In the genomic region with DNA sequence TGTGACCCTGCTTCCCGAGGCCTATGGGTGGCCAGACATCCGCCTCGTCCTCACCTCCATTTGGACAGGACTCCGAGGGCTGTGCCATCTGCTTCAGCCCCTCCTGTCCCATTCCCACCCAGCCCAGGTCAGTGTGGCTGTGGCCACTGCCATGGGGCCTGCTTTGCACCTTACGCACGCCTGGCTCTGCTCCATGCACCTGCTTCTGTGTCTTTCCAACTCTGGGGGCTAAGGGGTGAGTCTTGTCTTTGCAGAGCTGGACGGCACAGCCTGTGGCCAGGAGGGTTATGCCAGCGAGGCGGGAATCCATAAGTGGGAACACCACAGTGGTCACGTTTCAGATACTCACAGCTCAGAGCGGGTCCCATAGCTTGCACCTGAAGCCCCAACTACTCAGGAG, we compare ENCODE assay signal across 22 cellular contexts. TPM values are rescaled to one million over a fixed set of nuclear protein-coding genes. Genes with fewer than 3 reads are reported as not detected.
"Had no signal": no experiment of that assay in that cellular context is flagged by ENCODE, and none has a peak within 500 bp of the region (broad histone marks: within the 10 kb centered on the region; RNA-seq: fewer than 3 reads in every experiment).

No MANE protein-coding gene starts in this region.

- H3K4me3 ChIP-seq: adrenal gland had no signal

- DNase-seq: activated CD4-positive, alpha-beta T cell treated with anti-CD3 and anti-CD28 coated beads for 36 hours; activated CD8-positive, alpha-beta memory T cell treated with anti-CD3 and anti-CD28 coated beads, Interleukin-2, amount 50 U/mL, for 4 hours; activated CD8-positive, alpha-beta T cell treated with anti-CD3 and anti-CD28 coated beads for 36 hours; activated gamma-delta T cell treated with Interleukin-2 at 50 U/mL for 16 hours; activated naive CD4-positive, alpha-beta T cell treated with anti-CD3 and anti-CD28 coated beads, Interleukin-2, amount 50 U/mL, for 16 hours; activated naive CD8-positive, alpha-beta T cell treated with anti-CD3 and anti-CD28 coated beads, Interleukin-2, amount 10 ng/mL, durations not matched to agents 7 days and 5 days; activated T-cell treated with anti-CD3 and anti-CD28 coated beads, Interleukin-2, amount 50 U/mL, for 72 hours; adrenal gland; anterior cingulate cortex; KG1; NCI-H1048; NCI-H1930; NCI-H2171; NCI-H226; NCI-H526; NCI-H82; SIG-M5; T-helper 1 cell had no signal

- ATAC-seq: activated CD4-positive, alpha-beta T cell treated with anti-CD3 and anti-CD28 coated beads for 36 hours; activated CD8-positive, alpha-beta T cell treated with anti-CD3 and anti-CD28 coated beads for 36 hours; activated T-cell treated with anti-CD3 and anti-CD28 coated beads, Interleukin-2, amount 50 U/mL, for 72 hours had no signal

- H3K36me3 Mint-ChIP-seq: activated naive CD8-positive, alpha-beta T cell treated with anti-CD3 and anti-CD28 coated beads, Interleukin-2, amount 10 ng/mL, durations not matched to agents 7 days and 5 days had no signal

- H3K36me3 ChIP-seq: adrenal gland had no signal

- H3K27me3 ChIP-seq: adrenal gland had no signal

- H3K27ac Mint-ChIP-seq: activated CD4-positive, alpha-beta T cell treated with anti-CD3 and anti-CD28 coated beads for 36 hours; activated CD8-positive, alpha-beta T cell treated with anti-CD3 and anti-CD28 coated beads for 36 hours; activated naive CD8-positive, alpha-beta T cell treated with anti-CD3 and anti-CD28 coated beads, Interleukin-2, amount 10 ng/mL, durations not matched to agents 7 days and 5 days; activated T-cell treated with anti-CD3 and anti-CD28 coated beads, Interleukin-2, amount 50 U/mL, for 72 hours; activated T-helper 2 cell treated with anti-CD3 and anti-CD28 coated beads, Interferon-gamma antibody, Interleukin-2, Interleukin-4, amounts not matched to agents 10 μg/mL and 5 μg/mL and 100 μg/mL, durations not matched to agents 14 hours and 24 hours and 36 hours had no signal

- H3K27ac ChIP-seq: adrenal gland, VCaP had no signal

- H3K4me3 Mint-ChIP-seq: activated CD4-positive, alpha-beta T cell treated with anti-CD3 and anti-CD28 coated beads for 36 hours; activated CD8-positive, alpha-beta T cell treated with anti-CD3 and anti-CD28 coated beads for 36 hours; activated naive CD8-positive, alpha-beta T cell treated with anti-CD3 and anti-CD28 coated beads, Interleukin-2, amount 10 ng/mL, durations not matched to agents 7 days and 5 days; activated T-cell treated with anti-CD3 and anti-CD28 coated beads, Interleukin-2, amount 50 U/mL, for 72 hours had no signal

- H3K27me3 Mint-ChIP-seq: activated CD4-positive, alpha-beta T cell treated with anti-CD3 and anti-CD28 coated beads for 36 hours; activated CD8-positive, alpha-beta T cell treated with anti-CD3 and anti-CD28 coated beads for 36 hours; activated naive CD8-positive, alpha-beta T cell treated with anti-CD3 and anti-CD28 coated beads, Interleukin-2, amount 10 ng/mL, durations not matched to agents 7 days and 5 days had no signal

- H3K9me3 Mint-ChIP-seq: activated CD8-positive, alpha-beta T cell treated with anti-CD3 and anti-CD28 coated beads for 36 hours; activated naive CD8-positive, alpha-beta T cell treated with anti-CD3 and anti-CD28 coated beads, Interleukin-2, amount 10 ng/mL, durations not matched to agents 7 days and 5 days; activated T-helper 2 cell treated with anti-CD3 and anti-CD28 coated beads, Interferon-gamma antibody, Interleukin-2, Interleukin-4, amounts not matched to agents 10 μg/mL and 5 μg/mL and 100 μg/mL, durations not matched to agents 14 hours and 24 hours and 36 hours had no signal

- H3K9me3 ChIP-seq: adrenal gland had no signal

- H3K4me1 Mint-ChIP-seq: activated naive CD8-positive, alpha-beta T cell treated with anti-CD3 and anti-CD28 coated beads, Interleukin-2, amount 10 ng/mL, durations not matched to agents 7 days and 5 days had no signal

RNA-seq across cellular contexts. Expression of gene ZNF556, which starts 52.7 kb away (rescaled TPM):
- total RNA-seq: activated CD4-positive, alpha-beta T cell treated with anti-CD3 and anti-CD28 coated beads for 36 hours; activated CD8-positive, alpha-beta T cell treated with anti-CD3 and anti-CD28 coated beads for 36 hours; activated naive CD8-positive, alpha-beta T cell treated with anti-CD3 and anti-CD28 coated beads, Interleukin-2, amount 10 ng/mL, durations not matched to agents 7 days and 5 days; activated T-helper 2 cell treated with anti-CD3 and anti-CD28 coated beads, Interferon-gamma antibody, Interleukin-2, Interleukin-4, amounts not matched to agents 10 μg/mL and 5 μg/mL and 100 μg/mL, durations not matched to agents 14 hours and 24 hours and 36 hours; cardiac septum; T-helper 2 cell treated with Interferon-gamma antibody and Interleukin-4, amounts not matched to agents 100 ng/mL and 5 ng/mL, for 36 hours had no signal
